ENCODE assay signal across 22 cellular contexts in genomic region chr16:85423631-85424030, GRCh38.
DNase-seq lines count a peak whose midpoint lies in the region; ATAC-seq and TF ChIP-seq lines count a peak whose summit lies in the region.
"Had no signal": no experiment of that assay in that cellular context is flagged by ENCODE, and none has a peak within 500 bp of the region (broad histone marks: within the 10 kb centered on the region; RNA-seq: fewer than 3 reads in every experiment).

No MANE protein-coding gene starts in this region.

- CTCF ChIA-PET in activated naive CD4-positive, alpha-beta T cell treated with anti-CD3 and anti-CD28 coated beads for 36 hours (lab: Charles Lee) = interaction anchor here (0.8 to 2.5 kb wide), 2 partner anchors 187 to 192 kb away, joined by 3 to 12 read pairs; no protein-coding TSS in a partner anchor

- no peak overlapping the region for H3K27ac Mint-ChIP-seq in activated naive CD4-positive, alpha-beta T cell treated with anti-CD3 and anti-CD28 coated beads for 36 hours
- H3K27ac Mint-ChIP-seq in type B pancreatic cell = peak overlapping the region; percentile 61
- H3K27ac Mint-ChIP-seq: CD4-positive, alpha-beta T cell; endodermal cell; immature natural killer cell had no signal

- no peaks in the 10 kb centered on the region for H3K36me3 ChIP-seq in body of pancreas (replicated peaks in 1 of 2; ENCODE audit: insufficient read depth in 1 of 2, low read depth in 2 of 2)
- no peaks in the 10 kb centered on the region for H3K36me3 ChIP-seq in mucosa of rectum (ENCODE audit: control insufficient read depth in 2 of 2, insufficient read depth in 2 of 2, low read length in 2 of 2)
- H3K36me3 ChIP-seq: ascending aorta, heart left ventricle, SJCRH30 had no signal

- intact Hi-C loops in activated naive CD4-positive, alpha-beta T cell treated with anti-CD3 and anti-CD28 coated beads for 36 hours (cut with micrococcal nuclease) = no loop called here
- intact Hi-C loops in body of pancreas (cut with DNase I) = loop anchor here (10.0 kb wide), 1 partner anchor 291 kb away; no protein-coding TSS in a partner anchor

- no peaks in the 10 kb centered on the region for H3K36me3 Mint-ChIP-seq in activated naive CD4-positive, alpha-beta T cell treated with anti-CD3 and anti-CD28 coated beads for 36 hours (ENCODE audit: low read depth)
- H3K36me3 Mint-ChIP-seq in type B pancreatic cell = no peaks in the 10 kb centered on the region
- H3K36me3 Mint-ChIP-seq: immature natural killer cell, naive B cell had no signal

- peak overlapping the region in 1 of 4 donors; percentile 52 for H3K27ac ChIP-seq in body of pancreas
- H3K27ac ChIP-seq in mucosa of rectum (ENCODE audit: low read depth in 2 of 2, low read length in 2 of 2) = peak overlapping the region; percentile 80 to 86
- H3K27ac ChIP-seq: ascending aorta, heart left ventricle, SJCRH30, VCaP had no signal

- H3K9ac ChIP-seq in mucosa of rectum (ENCODE audit: low read depth in 1 of 2, low read length in 2 of 2) = peak overlapping the region in 1 of 2 donors; percentile 37

- no peaks in the 10 kb centered on the region for H3K9me3 Mint-ChIP-seq in activated naive CD4-positive, alpha-beta T cell treated with anti-CD3 and anti-CD28 coated beads for 36 hours
- H3K9me3 Mint-ChIP-seq in type B pancreatic cell = no peaks in the 10 kb centered on the region
- H3K9me3 Mint-ChIP-seq: CD4-positive, alpha-beta T cell; endodermal cell; naive B cell had no signal

- no peaks in the 10 kb centered on the region for H3K4me1 Mint-ChIP-seq in activated naive CD4-positive, alpha-beta T cell treated with anti-CD3 and anti-CD28 coated beads for 36 hours (ENCODE audit: low read depth)
- H3K4me1 Mint-ChIP-seq in type B pancreatic cell (ENCODE audit: unreplicated experiment) = peaks cover 23% of the 10 kb centered on the region

- H3K9me3 ChIP-seq in body of pancreas (no peaks in the 10 kb centered on the region), mucosa of rectum (ENCODE audit: control insufficient read depth in 2 of 2, low read length in 2 of 2) (no peaks in the 10 kb centered on the region)
- H3K9me3 ChIP-seq: ascending aorta, heart left ventricle, SJCRH30 had no signal

- ATAC-seq in body of pancreas (no peak), GM21381 (IDR thresholded peaks at IDR 0.05; ENCODE audit: unreplicated experiment) (no peak)
- ATAC-seq: heart left ventricle, PC-3 had no signal

- peak; percentile 1 for DNase-seq in activated naive CD4-positive, alpha-beta T cell treated with anti-CD3 and anti-CD28 coated beads for 36 hours
- DNase-seq in activated naive CD4-positive, alpha-beta T cell treated with anti-CD3 and anti-CD28 coated beads, Interleukin-2, amount 50 U/mL, for 16 hours = no peak
- DNase-seq in body of pancreas (peak; percentile 4 to 13 (median 8)), type B pancreatic cell (ENCODE audit: extremely low spot score, unreplicated experiment) (no peak), NCI-H2107 treated with DMSO at 0.1 percent for 48 hours (lab: John Stamatoyannopoulos, UW; ENCODE audit: unreplicated experiment) (no peak), cerebellar cortex (ENCODE audit: low spot score) (no peak)
- DNase-seq: activated gamma-delta T cell, endodermal cell, immature natural killer cell, mammary epithelial cell, naive B cell, NCI-H1694, NCI-H226, NCI-H82, PC-3 had no signal

- H3K4me1 ChIP-seq in body of pancreas (peaks cover 48% of the 10 kb centered on the region), mucosa of rectum (ENCODE audit: control insufficient read depth in 2 of 2, insufficient read depth in 2 of 2, low read length in 2 of 2) (peaks cover 21 to 42% of the 10 kb centered on the region in 2 donors)

- no peak overlapping the region for H3K4me3 Mint-ChIP-seq in activated naive CD4-positive, alpha-beta T cell treated with anti-CD3 and anti-CD28 coated beads for 36 hours
- H3K4me3 Mint-ChIP-seq in type B pancreatic cell = no peak overlapping the region
- H3K4me3 Mint-ChIP-seq: CD4-positive, alpha-beta T cell; endodermal cell; immature natural killer cell; naive B cell had no signal

- TF ChIP-seq POLR2A in body of pancreas (IDR thresholded peaks at IDR 0.05) = no peak

- H3K27me3 ChIP-seq in body of pancreas (no peaks in the 10 kb centered on the region), mucosa of rectum (ENCODE audit: control insufficient read depth in 2 of 2, insufficient read depth in 2 of 2, low read length in 2 of 2) (no peaks in the 10 kb centered on the region)
- H3K27me3 ChIP-seq: ascending aorta, heart left ventricle, SJCRH30 had no signal

- TF ChIP-seq CTCF in body of pancreas (IDR thresholded peaks at IDR 0.05) = no peak
- TF ChIP-seq CTCF in type B pancreatic cell (conservative IDR thresholded peaks at IDR 0.05) = no peak

- WGBS in body of pancreas, 2 donors = 89 to 93% methylated on average over 7 to 11 of the region's 11 CpGs

- no peak overlapping the region for H3K4me3 ChIP-seq in body of pancreas
- no peak overlapping the region for H3K4me3 ChIP-seq in mucosa of rectum (ENCODE audit: low read length in 2 of 2)
- H3K4me3 ChIP-seq: ascending aorta, heart left ventricle, SJCRH30 had no signal

- no peaks in the 10 kb centered on the region for H3K27me3 Mint-ChIP-seq in activated naive CD4-positive, alpha-beta T cell treated with anti-CD3 and anti-CD28 coated beads for 36 hours (ENCODE audit: low read depth)
- no peaks in the 10 kb centered on the region for H3K27me3 Mint-ChIP-seq in type B pancreatic cell
- H3K27me3 Mint-ChIP-seq: CD4-positive, alpha-beta T cell had no signal

Comparison
In these comparisons a context has a peak if more than half of its experiments do, and no peak if none do; other contexts are left out.
1. DNase-seq: peak in activated naive CD4-positive, alpha-beta T cell treated with anti-CD3 and anti-CD28 coated beads for 36 hours (single experiment) and body of pancreas (4 of 4); none in activated naive CD4-positive, alpha-beta T cell treated with anti-CD3 and anti-CD28 coated beads, Interleukin-2, amount 50 U/mL, for 16 hours (single experiment), type B pancreatic cell (single experiment), NCI-H2107 treated with DMSO at 0.1 percent for 48 hours (single experiment) and cerebellar cortex (single experiment).